Comparison of ENCODE assay signal across 8 cellular contexts in the genomic region with DNA sequence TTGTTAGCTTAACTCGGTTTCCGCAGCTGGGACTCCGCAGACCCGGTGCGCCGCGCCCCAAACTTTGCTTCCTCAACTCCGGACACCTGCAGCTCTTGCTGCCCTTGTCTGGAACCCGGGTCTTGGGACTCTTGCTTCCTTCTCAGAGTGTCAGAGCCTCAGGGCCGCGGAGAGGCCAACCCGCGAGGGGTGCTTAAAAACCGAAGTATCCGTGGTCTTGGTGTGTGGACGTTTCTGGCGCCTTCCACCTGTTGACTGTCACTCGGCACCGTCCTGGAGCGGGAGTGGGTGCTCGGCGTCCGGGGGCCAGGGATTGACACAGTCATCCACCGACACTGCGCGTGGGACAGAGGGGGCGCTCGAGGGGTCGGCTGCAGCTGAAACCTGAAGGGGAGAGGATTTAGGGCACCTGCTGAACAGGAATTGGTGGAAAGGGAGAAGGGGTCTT. TPM values are rescaled to one million over a fixed set of nuclear protein-coding genes. Genes with fewer than 3 reads are reported as not detected.
A peak's percentile ranks its signal among the peaks of the same experiment; 100 is the strongest.
DNase-seq lines count a peak whose midpoint lies in the region; ATAC-seq, FAIRE-seq and TF ChIP-seq lines count a peak whose summit lies in the region.

No MANE protein-coding gene starts in this region.

- no peaks in the 10 kb centered on the region for H3K27me3 ChIP-seq in KMS-11 (ENCODE audit: insufficient read depth, low read depth)
- H3K27me3 ChIP-seq in H1 (replicated peaks in 1 of 4; ENCODE audit: control insufficient read depth in 3 of 4, extremely low read depth in 1 of 4, insufficient read depth in 3 of 4, low read length in 3 of 4), result peaks cover 0 to 25% (median 19%) of the 10 kb centered on the region in 4 experiments; a peak in 6 of 7 replicates

- no peaks in the 10 kb centered on the region for H3K79me1 ChIP-seq in H1 (ENCODE audit: low read depth, low read length)

- TF ChIP-seq EP300 in H1 (IDR thresholded peaks at IDR 0.05; ENCODE audit: borderline replicate concordance in 1 of 2, low read depth in 2 of 2, low read length in 2 of 2), result no peak

- H3K36me3 ChIP-seq in KMS-11 (ENCODE audit: insufficient read depth), result no peaks in the 10 kb centered on the region
- H3K36me3 ChIP-seq in H1 (ENCODE audit: control insufficient read depth in 2 of 4, insufficient read depth in 4 of 4, low read length in 3 of 4), result no peaks in the 10 kb centered on the region

- H2BK5ac ChIP-seq in H1 (ENCODE audit: low read depth, low read length), result no peak overlapping the region

- H3K23me2 ChIP-seq in H1 (ENCODE audit: low read depth, low read length), result peaks cover 10% of the 10 kb centered on the region; the same call in 1 of the 2 replicates

- POLR2A ChIA-PET in H1 (lab: Charles Lee; ENCODE audit: partially characterized antibody), result interaction anchor here (1.0 to 1.1 kb wide), 2 partner anchors 48 to 69 kb away, joined by 3 read pairs; partner anchors contain the start of gene BLOC1S6

- H3K9ac ChIP-seq in KMS-11 (peak overlapping the region; percentile 70), H1 (replicated peaks in 1 of 4; ENCODE audit: extremely low read depth in 1 of 4, low read depth in 3 of 4, low read length in 3 of 4) (no peak overlapping the region)

- H2AK5ac ChIP-seq in H1 (ENCODE audit: low read depth, low read length), result no peak overlapping the region

- H4K5ac ChIP-seq in H1 (ENCODE audit: insufficient read length, low read depth, low read length), result no peak overlapping the region

- no peak overlapping the region for H3K23ac ChIP-seq in H1 (ENCODE audit: insufficient read length)

- TF ChIP-seq CTCF in KMS-11 (conservative IDR thresholded peaks at IDR 0.05; ENCODE audit: low read depth, low read length) (peak; percentile 70), H1 (IDR thresholded peaks at IDR 0.05; ENCODE audit: control extremely low read depth in 1 of 3, insufficient read depth in 1 of 3, low read depth in 1 of 3, low read length in 3 of 3) (peak; percentile 34 to 59 (median 53); a peak in 3 of 4 replicates)

- H3K4ac ChIP-seq in H1 (replicated peaks; ENCODE audit: insufficient read length, low read depth, low read length), result no peak overlapping the region

- DNase-seq in EL (peak; percentile 50), H1 (ENCODE audit: low read depth in 1 of 2, low spot score in 2 of 2) (no peak), mucosa of gallbladder (ENCODE audit: low spot score) (peak; percentile 54), HPDE6-E6E7 (ENCODE audit: extremely low spot score) (no peak)
- peak; percentile 73 to 77 for DNase-seq in activated CD4-positive, alpha-beta T cell treated with anti-CD3 and anti-CD28 coated beads, Interleukin-2, amount 50 U/mL, for 48 hours
- peak; percentile 81 for DNase-seq in stimulated activated CD8-positive, alpha-beta memory T cell treated with anti-CD3 and anti-CD28 coated beads, Interleukin-4, amount 100 ng/mL, for 48 hours

- no peak overlapping the region for H3K18ac ChIP-seq in H1 (ENCODE audit: extremely low read depth, low read length)

- H3K79me2 ChIP-seq in KMS-11 (ENCODE audit: insufficient read depth, low read depth) (peaks cover 24% of the 10 kb centered on the region; the same call in 1 of the 2 replicates), H1 (ENCODE audit: control insufficient read depth in 1 of 2, insufficient read depth in 2 of 2, low read length in 2 of 2) (no peaks in the 10 kb centered on the region)

- no peak for TF ChIP-seq RAD21 in H1 (IDR thresholded peaks at IDR 0.05 in 1 of 2, conservative IDR thresholded peaks at IDR 0.05 in 1 of 2; ENCODE audit: low read depth in 2 of 2, low read length in 2 of 2)

- no peak overlapping the region for H3K14ac ChIP-seq in H1 (ENCODE audit: insufficient read length)

- H3K4me2 ChIP-seq in KMS-11 (peak overlapping the region; percentile 79), H1 (ENCODE audit: insufficient read depth in 1 of 2, low read depth in 2 of 2, low read length in 2 of 2) (peak overlapping the region; percentile 81 to 83)

- H3K4me3 ChIP-seq in KMS-11 (IDR thresholded peaks at IDR 0.05; ENCODE audit: insufficient read depth, low read depth, low read length) (peak overlapping the region; percentile 29), H1 (ENCODE audit: extremely low read depth in 1 of 4, insufficient read depth in 2 of 4, low read depth in 3 of 4, low read length in 4 of 4) (peak overlapping the region; percentile 52 to 75 (median 70))

- no peak for FAIRE-seq in H1 (lab: Jason Lieb, UNC)

- no peak overlapping the region for H2BK12ac ChIP-seq in H1 (ENCODE audit: low read depth, low read length)

- no peaks in the 10 kb centered on the region for H4K20me1 ChIP-seq in KMS-11 (ENCODE audit: insufficient read depth)
- H4K20me1 ChIP-seq in H1 (replicated peaks in 1 of 2; ENCODE audit: control insufficient read depth in 1 of 2, insufficient read depth in 2 of 2, low read length in 2 of 2), result no peaks in the 10 kb centered on the region

- WGBS in H1 (ENCODE audit: extremely low coverage in 1 of 2, insufficient coverage in 1 of 2, insufficient read length in 1 of 2, insufficient replicate concordance in 2 of 2, low coverage in 1 of 2, low lambda C conversion rate in 2 of 2, missing lambda C conversion rate in 1 of 2), 2 experiments, result 3% methylated on average over 28 of the region's 29 CpGs; no CpG with 5 or more reads in 1 of the 2 experiments

- H4K8ac ChIP-seq in H1 (ENCODE audit: extremely low read depth, insufficient read depth, low read length), result no peak overlapping the region; the same call in 1 of the 2 replicates

- H2BK120ac ChIP-seq in H1 (replicated peaks; ENCODE audit: low read depth, low read length), result no peak overlapping the region

- H2BK15ac ChIP-seq in H1 (ENCODE audit: low read length), result no peak overlapping the region

- CTCF ChIA-PET in H1 (lab: Charles Lee; ENCODE audit: partially characterized antibody), result interaction anchor here (0.8 to 1.3 kb wide), 6 partner anchors 10 to 49 kb away, joined by 3 to 6 read pairs (median 3); no protein-coding TSS in a partner anchor

- H3K9me3 ChIP-seq in H1 (ENCODE audit: insufficient read depth in 2 of 2, low read depth in 1 of 2, low read length in 1 of 2), result no peaks in the 10 kb centered on the region

- ATAC-seq in GM21619 (IDR thresholded peaks at IDR 0.05; ENCODE audit: unreplicated experiment), result peak; percentile 42

- no peak overlapping the region for H4K91ac ChIP-seq in H1 (replicated peaks; ENCODE audit: insufficient read length, low read length)

- TF ChIP-seq POLR2A in H1 (IDR thresholded peaks at IDR 0.05; ENCODE audit: control extremely low read depth in 1 of 2, low read depth in 2 of 2, low read length in 2 of 2), result no peak

- H3K4me1 ChIP-seq in KMS-11 (ENCODE audit: low read depth, poor library complexity, severe bottlenecking) (peaks cover 51% of the 10 kb centered on the region), H1 (replicated peaks in 1 of 4; ENCODE audit: control insufficient read depth in 3 of 4, insufficient read depth in 4 of 4, low read length in 3 of 4) (peaks cover 0 to 7% (median 1%) of the 10 kb centered on the region in 4 experiments; a peak in 3 of 7 replicates)

- peak overlapping the region; percentile 80 for H2AFZ ChIP-seq in KMS-11 (ENCODE audit: low read depth)
- H2AFZ ChIP-seq in H1 (ENCODE audit: low read length), result peak overlapping the region; percentile 73; the same call in 1 of the 2 replicates

- H3K56ac ChIP-seq in H1 (replicated peaks; ENCODE audit: insufficient read length, low read depth, low read length), result no peak overlapping the region

- H3K27ac ChIP-seq in KMS-11, result peak overlapping the region; percentile 85
- no peak overlapping the region for H3K27ac ChIP-seq in H1 (ENCODE audit: low read depth, low read length)

- no peak overlapping the region for H2BK20ac ChIP-seq in H1 (ENCODE audit: low read length)

TF ChIP-seq in H1, 55 proteins besides CTCF, POLR2A, EP300 and RAD21 (continues in another document):
- TF ChIP-seq CHD2 (IDR thresholded peaks at IDR 0.05; ENCODE audit: low read length), result no peak
- no peak for TF ChIP-seq YY1 (IDR thresholded peaks at IDR 0.05; ENCODE audit: low read depth, low read length)
- TF ChIP-seq SP1 (IDR thresholded peaks at IDR 0.05; ENCODE audit: low read depth, low read length), result no peak
- TF ChIP-seq RFX5 (IDR thresholded peaks at IDR 0.05; ENCODE audit: borderline replicate concordance, low read depth, low read length), result no peak
- TF ChIP-seq CBX8 (IDR thresholded peaks at IDR 0.05; ENCODE audit: borderline replicate concordance, low read depth, low read length), result no peak
- no peak for TF ChIP-seq TEAD4 (IDR thresholded peaks at IDR 0.05; ENCODE audit: low read depth, low read length)
- TF ChIP-seq RBBP5 (IDR thresholded peaks at IDR 0.05; ENCODE audit: borderline replicate concordance, low read depth, low read length), result no peak
- TF ChIP-seq ASH2L (IDR thresholded peaks at IDR 0.05; ENCODE audit: low read length), result no peak
- no peak for TF ChIP-seq NANOG (IDR thresholded peaks at IDR 0.05; ENCODE audit: insufficient read depth, low read depth, low read length, poor library complexity, severe bottlenecking)
- TF ChIP-seq HDAC6 (IDR thresholded peaks at IDR 0.05; ENCODE audit: low read depth, low read length), result no peak
- no peak for TF ChIP-seq KDM4A (IDR thresholded peaks at IDR 0.05; ENCODE audit: low read depth, low read length, severe bottlenecking)
- TF ChIP-seq SIN3A (conservative IDR thresholded peaks at IDR 0.05 in 1 of 2, IDR thresholded peaks at IDR 0.05 in 1 of 2; ENCODE audit: low read depth in 1 of 2, low read length in 2 of 2), result no peak

RNA-seq across cellular contexts. Expression of gene SQOR, which starts 0.4 kb away (rescaled TPM):
- total RNA-seq in H1 (2021; fragmentation: NEBNext Ultra II Directional; extraction: Animal tissue kit (Norgen Biotek cat#: 25700)), result 0.22 and 0.25 TPM in 2 replicates
- polyA plus RNA-seq in H1 (2011; rRNA removed), result 0.20 and 0.24 TPM in 2 replicates
- 0.17 TPM for polyA plus RNA-seq in H1 (2011; cell fraction: cytosol; rRNA removed)
- polyA plus RNA-seq in H1 (2011; cell fraction: nucleus; rRNA removed), result 0.10 TPM
- polyA plus RNA-seq in H1 (2012, experiment 1 of 2), result 0.27 to 0.47 TPM (median 0.31 TPM) in 3 of 4 replicates, not detected in the other
- polyA plus RNA-seq in H1 (2012, experiment 2 of 2), result not detected
- 0.18 TPM for polyA plus RNA-seq in H1 (2013, experiment 1 of 2)
- polyA plus RNA-seq in H1 (2013, experiment 2 of 2), result 0.24 TPM
- polyA minus RNA-seq in H1 (2011; rRNA and poly(A)+ RNA removed), result 0.15 TPM in 1 of 2 replicates, not detected in the other
- polyA minus RNA-seq in H1 (2011; cell fraction: cytosol; rRNA and poly(A)+ RNA removed), result not detected
- polyA minus RNA-seq in H1 (2011; cell fraction: nucleus; rRNA and poly(A)+ RNA removed), result 1.5 TPM
- total RNA-seq in mucosa of gallbladder, result 29.4 TPM

RNA-seq across cellular contexts. Expression of gene BLOC1S6, which starts 48.0 kb away (rescaled TPM):
- total RNA-seq in H1 (2021; fragmentation: NEBNext Ultra II Directional; extraction: Animal tissue kit (Norgen Biotek cat#: 25700)), result 28.7 and 28.8 TPM in 2 replicates
- polyA plus RNA-seq in H1 (2011; rRNA removed), result 3.7 and 4.5 TPM in 2 replicates
- 8.2 TPM for polyA plus RNA-seq in H1 (2011; cell fraction: cytosol; rRNA removed)
- polyA plus RNA-seq in H1 (2011; cell fraction: nucleus; rRNA removed), result 5.1 TPM
- polyA plus RNA-seq in H1 (2012, experiment 1 of 2), result 16.5 to 28.6 TPM (median 20.0 TPM) in 4 replicates
- 1.4 TPM for polyA plus RNA-seq in H1 (2012, experiment 2 of 2)
- 22.2 TPM for polyA plus RNA-seq in H1 (2013, experiment 1 of 2)
- polyA plus RNA-seq in H1 (2013, experiment 2 of 2), result 20.5 TPM
- polyA minus RNA-seq in H1 (2011; rRNA and poly(A)+ RNA removed), result 4.1 and 5.7 TPM in 2 replicates
- 14.5 TPM for polyA minus RNA-seq in H1 (2011; cell fraction: cytosol; rRNA and poly(A)+ RNA removed)
- polyA minus RNA-seq in H1 (2011; cell fraction: nucleus; rRNA and poly(A)+ RNA removed), result 19.4 TPM
- total RNA-seq in mucosa of gallbladder, result 30.9 TPM

Comparison
In these comparisons a context has a peak if more than half of its experiments do, and no peak if none do; other contexts are left out.
1. DNase-seq: peak in EL (single experiment), activated CD4-positive, alpha-beta T cell treated with anti-CD3 and anti-CD28 coated beads, Interleukin-2, amount 50 U/mL, for 48 hours (2 of 2), mucosa of gallbladder (single experiment) and stimulated activated CD8-positive, alpha-beta memory T cell treated with anti-CD3 and anti-CD28 coated beads, Interleukin-4, amount 100 ng/mL, for 48 hours (single experiment); none in H1 (0 of 2) and HPDE6-E6E7 (single experiment).
2. RNA of gene SQOR, which starts 0.4 kb away (total RNA-seq): 29.4 TPM in mucosa of gallbladder (single experiment); 0.22 to 0.25 TPM in H1; every median in the first group is over 10 times any median in the second.